9 cellular contexts compared by ENCODE assay signal in genomic region chrX:53357799-53358530, GRCh38.
DNase-seq lines count a peak whose midpoint lies in the region.
"Had no signal": no experiment of that assay in that cellular context is flagged by ENCODE, and none has a peak within 500 bp of the region (broad histone marks: within the 10 kb centered on the region; RNA-seq: fewer than 3 reads in every experiment).

No MANE protein-coding gene starts in this region.

- DNase-seq in H7 (peak; percentile 61), OCI-M1 (lab: John Stamatoyannopoulos, UW) (peak; percentile 9), fibroblast of gingiva (ENCODE audit: low read depth) (peak; percentile 33), posterior cingulate gyrus (peak in 6 of 10 donors; percentile 21 to 89 (median 51)), NCI-H226 (no peak), CD1c-positive myeloid dendritic cell (ENCODE audit: extremely low spot score) (no peak)
- no peak for DNase-seq in stimulated activated CD4-positive, alpha-beta T cell treated with anti-CD3 and anti-CD28 coated beads, Interleukin-1b, Interleukin-23, amount 100 ng/mL, for 48 hours
- DNase-seq: DMS79 treated with DMSO at 0.1 percent for 48 hours, NCI-H2029 treated with DMSO at 0.1 percent for 48 hours had no signal

- no peak overlapping the region for H3K4me3 ChIP-seq in H7 (ENCODE audit: insufficient read depth, low read depth, low read length)

- H3K36me3 ChIP-seq in H7 (replicated peaks; ENCODE audit: control insufficient read depth, insufficient read depth, low read length), result no peaks in the 10 kb centered on the region

- no peaks in the 10 kb centered on the region for H3K27me3 ChIP-seq in H7 (ENCODE audit: control insufficient read depth, insufficient read depth, low read length)

- intact Hi-C loops in posterior cingulate gyrus (cut with DNase I), result no loop called here

Comparison
In these comparisons a context has a peak if more than half of its experiments do, and no peak if none do; other contexts are left out.
1. DNase-seq: peak in H7 (single experiment), OCI-M1 (single experiment), fibroblast of gingiva (single experiment) and posterior cingulate gyrus (6 of 10); none in stimulated activated CD4-positive, alpha-beta T cell treated with anti-CD3 and anti-CD28 coated beads, Interleukin-1b, Interleukin-23, amount 100 ng/mL, for 48 hours (single experiment), NCI-H226 (single experiment) and CD1c-positive myeloid dendritic cell (single experiment).